Comparison of ENCODE assay signal across 1 cellular context in genomic region chr20:51624157-51624731, GRCh38.
TF ChIP-seq lines count a peak whose summit lies in the region.

No MANE protein-coding gene starts in this region.

TF ChIP-seq in HepG2, 621 proteins besides CTCF, POLR2A, EP300 and RAD21 (continued from another document and continues in another):
- peak; percentile 77; the same call in 1 of the 2 replicates for TF ChIP-seq ZNF225 (CRISPR knock-in tag; IDR thresholded peaks at IDR 0.05)
- no peak for TF ChIP-seq ZNF274 (CRISPR knock-in tag; IDR thresholded peaks at IDR 0.05)
- TF ChIP-seq THYN1 (CRISPR knock-in tag; IDR thresholded peaks at IDR 0.05; ENCODE audit: borderline replicate concordance, low read depth), result no peak
- no peak for TF ChIP-seq CSRNP1 (CRISPR knock-in tag; IDR thresholded peaks at IDR 0.05)
- TF ChIP-seq NCOA2 (CRISPR knock-in tag; IDR thresholded peaks at IDR 0.05), result peak; percentile 47; the same call in 1 of the 2 replicates
- TF ChIP-seq KLF16 (CRISPR knock-in tag; IDR thresholded peaks at IDR 0.05), result 0 out of 4 replicates have a peak, but pooled peaks of 1 of the 2 experiments have one; percentile 46
- TF ChIP-seq FOXO4 (CRISPR knock-in tag; conservative IDR thresholded peaks at IDR 0.05), result 0 out of 2 replicates have a peak, but pooled peaks have one; percentile 89
- no peak for TF ChIP-seq ZNF709 (CRISPR knock-in tag; IDR thresholded peaks at IDR 0.05)
- TF ChIP-seq TRIM24 (CRISPR knock-in tag; IDR thresholded peaks at IDR 0.05), result no peak
- TF ChIP-seq ZBTB20 (CRISPR knock-in tag; IDR thresholded peaks at IDR 0.05; ENCODE audit: borderline replicate concordance, low read depth), result no peak
- TF ChIP-seq JDP2 (CRISPR knock-in tag; IDR thresholded peaks at IDR 0.05; ENCODE audit: borderline replicate concordance), result no peak
- no peak for TF ChIP-seq GPN1 (CRISPR knock-in tag; IDR thresholded peaks at IDR 0.05; ENCODE audit: borderline replicate concordance)
- no peak for TF ChIP-seq ZNF614 (CRISPR knock-in tag; IDR thresholded peaks at IDR 0.05; ENCODE audit: borderline replicate concordance)
- no peak for TF ChIP-seq ZNF772 (CRISPR knock-in tag; IDR thresholded peaks at IDR 0.05)
- peak; percentile 58; the same call in 1 of the 2 replicates for TF ChIP-seq KMT2A (CRISPR knock-in tag; IDR thresholded peaks at IDR 0.05)
- TF ChIP-seq ATF7-NPFF (CRISPR knock-in tag; IDR thresholded peaks at IDR 0.05; ENCODE audit: low read depth), result no peak
- no peak for TF ChIP-seq ATF5 (CRISPR knock-in tag; IDR thresholded peaks at IDR 0.05; ENCODE audit: low read depth)
- TF ChIP-seq ESRRA (CRISPR knock-in tag; IDR thresholded peaks at IDR 0.05; ENCODE audit: low read depth), result no peak
- no peak for TF ChIP-seq ZNF432 (CRISPR knock-in tag; IDR thresholded peaks at IDR 0.05; ENCODE audit: borderline replicate concordance)
- TF ChIP-seq ZNF619 (CRISPR knock-in tag; IDR thresholded peaks at IDR 0.05), result no peak
- no peak for TF ChIP-seq ZNF674 (CRISPR knock-in tag; IDR thresholded peaks at IDR 0.05; ENCODE audit: low read depth)
- TF ChIP-seq FOXM1 (CRISPR knock-in tag; IDR thresholded peaks at IDR 0.05), result no peak
- TF ChIP-seq NCOA1 (CRISPR knock-in tag; IDR thresholded peaks at IDR 0.05), result no peak
- TF ChIP-seq ZNF777 (CRISPR knock-in tag; IDR thresholded peaks at IDR 0.05), result no peak
- TF ChIP-seq MAZ (IDR thresholded peaks at IDR 0.05; ENCODE audit: borderline replicate concordance, low read depth, low read length), result no peak
- TF ChIP-seq MAZ (CRISPR knock-in tag; IDR thresholded peaks at IDR 0.05; ENCODE audit: low read depth), result no peak
- peak; percentile 88 for TF ChIP-seq SMC3 (IDR thresholded peaks at IDR 0.05; ENCODE audit: low read length)
- no peak for TF ChIP-seq ZUFSP (CRISPR knock-in tag; IDR thresholded peaks at IDR 0.05; ENCODE audit: borderline replicate concordance)
- TF ChIP-seq KDM2A (CRISPR knock-in tag; IDR thresholded peaks at IDR 0.05; ENCODE audit: borderline replicate concordance, low read depth), result 0 out of 2 replicates have a peak, but pooled peaks have one; percentile 34
- TF ChIP-seq IRF9 (CRISPR knock-in tag; IDR thresholded peaks at IDR 0.05; ENCODE audit: borderline replicate concordance), result no peak
- no peak; the same call in 1 of the 2 replicates for TF ChIP-seq NFKB2 (CRISPR knock-in tag; IDR thresholded peaks at IDR 0.05; ENCODE audit: borderline replicate concordance)
- TF ChIP-seq ZNF232 (CRISPR knock-in tag; IDR thresholded peaks at IDR 0.05; ENCODE audit: borderline replicate concordance), result no peak
- no peak for TF ChIP-seq KDM4B (CRISPR knock-in tag; IDR thresholded peaks at IDR 0.05)
- no peak for TF ChIP-seq NFE2 (CRISPR knock-in tag; IDR thresholded peaks at IDR 0.05)
- TF ChIP-seq ZIK1 (CRISPR knock-in tag; IDR thresholded peaks at IDR 0.05; ENCODE audit: borderline replicate concordance, low read depth), result no peak
- no peak for TF ChIP-seq DNMT3B (CRISPR knock-in tag; conservative IDR thresholded peaks at IDR 0.05)
- TF ChIP-seq ZNF362 (CRISPR knock-in tag; IDR thresholded peaks at IDR 0.05; ENCODE audit: borderline replicate concordance), result peak; percentile 80; the same call in 1 of the 2 replicates
- no peak for TF ChIP-seq CENPX (CRISPR knock-in tag; IDR thresholded peaks at IDR 0.05)
- no peak for TF ChIP-seq AHDC1 (CRISPR knock-in tag; IDR thresholded peaks at IDR 0.05; ENCODE audit: borderline replicate concordance)
- TF ChIP-seq DPF2 (CRISPR knock-in tag; IDR thresholded peaks at IDR 0.05; ENCODE audit: borderline replicate concordance, low read depth), result no peak
- TF ChIP-seq ZNF333 (CRISPR knock-in tag; IDR thresholded peaks at IDR 0.05; ENCODE audit: borderline replicate concordance), result no peak
- TF ChIP-seq ZNF607 (CRISPR knock-in tag; IDR thresholded peaks at IDR 0.05; ENCODE audit: borderline replicate concordance), result no peak
- no peak for TF ChIP-seq ZNF615 (CRISPR knock-in tag; IDR thresholded peaks at IDR 0.05; ENCODE audit: borderline replicate concordance)
- no peak for TF ChIP-seq ZFP82 (CRISPR knock-in tag; IDR thresholded peaks at IDR 0.05; ENCODE audit: borderline replicate concordance)
- TF ChIP-seq LBX2 (CRISPR knock-in tag; IDR thresholded peaks at IDR 0.05; ENCODE audit: borderline replicate concordance), result 0 out of 2 replicates have a peak, but pooled peaks have one; percentile 37
- no peak for TF ChIP-seq MATR3 (CRISPR knock-in tag; IDR thresholded peaks at IDR 0.05)
